ENCODE assay signal across 34 cellular contexts in genomic region chr1:237690656-237691055, GRCh38.
DNase-seq lines count a peak whose midpoint lies in the region; ATAC-seq, FAIRE-seq and TF ChIP-seq lines count a peak whose summit lies in the region.
"Had no signal": no experiment of that assay in that cellular context is flagged by ENCODE, and none has a peak within 500 bp of the region (broad histone marks: within the 10 kb centered on the region; RNA-seq: fewer than 3 reads in every experiment).

No MANE protein-coding gene starts in this region.

- TF ChIP-seq POLR2A in suprapubic skin (IDR thresholded peaks at IDR 0.05), result no peak

- 96% methylated on average over 2 of the region's 2 CpGs for WGBS in suprapubic skin

- H3K4me1 ChIP-seq in left ventricle myocardium inferior (peaks cover 88% of the 10 kb centered on the region), mucosa of descending colon (ENCODE audit: low read depth) (no peaks in the 10 kb centered on the region), suprapubic skin (no peaks in the 10 kb centered on the region)
- H3K4me1 ChIP-seq: A549; BLaER1; BLaER1 treated with 17β-estradiol and CSF1 and Interleukin-3, amounts not matched to agents 10 nM and 100 nM had no signal

- ATAC-seq in left colon (peak; percentile 70), mucosa of descending colon (peak; percentile 69)
- ATAC-seq: A549; CD8-positive, alpha-beta T cell had no signal

- no peak overlapping the region for H3K4me3 ChIP-seq in left ventricle myocardium inferior
- H3K4me3 ChIP-seq in mucosa of descending colon, result no peak overlapping the region
- no peak overlapping the region for H3K4me3 ChIP-seq in suprapubic skin
- H3K4me3 ChIP-seq: A549; BLaER1; BLaER1 treated with 17β-estradiol and CSF1 and Interleukin-3, amounts not matched to agents 10 nM and 100 nM had no signal

- no peak for TF ChIP-seq CTCF in left ventricle myocardium inferior (IDR thresholded peaks at IDR 0.05; ENCODE audit: borderline replicate concordance)
- no peak for TF ChIP-seq CTCF in D721Med (IDR thresholded peaks at IDR 0.05; ENCODE audit: insufficient read depth, missing control alignments)
- TF ChIP-seq CTCF in mucosa of descending colon (IDR thresholded peaks at IDR 0.05), result no peak
- TF ChIP-seq CTCF in suprapubic skin (IDR thresholded peaks at IDR 0.05), result no peak

- no peaks in the 10 kb centered on the region for H3K27me3 ChIP-seq in left ventricle myocardium inferior (ENCODE audit: low read depth)
- no peaks in the 10 kb centered on the region for H3K27me3 ChIP-seq in suprapubic skin
- H3K27me3 ChIP-seq: BE2C; BLaER1; BLaER1 treated with 17β-estradiol and CSF1 and Interleukin-3, amounts not matched to agents 10 nM and 100 nM had no signal

- no peak for DNase-seq in left ventricle myocardium inferior
- DNase-seq in cardiac septum (ENCODE audit: low spot score), result no peak
- no peak for DNase-seq in D721Med (ENCODE audit: insufficient read length, low spot score)
- DNase-seq in left colon, result no peak
- no peak for DNase-seq in mucosa of descending colon
- DNase-seq in suprapubic skin (ENCODE audit: low spot score in 2 of 2), result no peak
- no peak for DNase-seq in activated CD4-positive, alpha-beta T cell treated with anti-CD3 and anti-CD28 coated beads for 4 hours
- DNase-seq in NCI-H1436 treated with DMSO at 0.1 percent for 48 hours (lab: John Stamatoyannopoulos, UW), result no peak
- DNase-seq: 8988T; ACHN; AML-193; BE2C; C1 segment of cervical spinal cord; Caco-2; Calu3; CD4-positive, alpha-beta memory T cell; CD4-positive, alpha-beta T cell; CD4-positive, CD25-positive, alpha-beta regulatory T cell; CD8-positive, alpha-beta memory T cell; CD8-positive, alpha-beta T cell; COR-L47; DMS 273 treated with DMSO at 0.1 percent for 48 hours; DMS153; DMS53; DMS79; DMS79 treated with DMSO at 0.1 percent for 48 hours; DND-41; EL had no signal

- peak; percentile 32 for FAIRE-seq in D721Med (lab: Jason Lieb, UNC)
- FAIRE-seq: A204.1, A549 had no signal

- TF ChIP-seq EP300 in suprapubic skin (IDR thresholded peaks at IDR 0.05), result no peak

- intact Hi-C loops in left ventricle myocardium inferior (cut with micrococcal nuclease), result no loop called here
- intact Hi-C loops in cardiac septum (cut with DNase I), result no loop called here
- intact Hi-C loops in left colon (cut with DNase I, micrococcal nuclease), result no loop called here
- intact Hi-C loops in mucosa of descending colon (cut with DNase I, micrococcal nuclease), result no loop called here

- H3K9me3 ChIP-seq in left ventricle myocardium inferior (replicated peaks) (no peaks in the 10 kb centered on the region), mucosa of descending colon (no peaks in the 10 kb centered on the region), suprapubic skin (no peaks in the 10 kb centered on the region)
- H3K9me3 ChIP-seq: A549; BE2C; BLaER1; BLaER1 treated with 17β-estradiol and CSF1 and Interleukin-3, amounts not matched to agents 10 nM and 100 nM; Caco-2 had no signal

- no peaks in the 10 kb centered on the region for H3K36me3 ChIP-seq in left ventricle myocardium inferior
- H3K36me3 ChIP-seq in mucosa of descending colon (ENCODE audit: low read depth), result no peaks in the 10 kb centered on the region
- H3K36me3 ChIP-seq in suprapubic skin, result no peaks in the 10 kb centered on the region
- H3K36me3 ChIP-seq: BE2C; BLaER1; BLaER1 treated with 17β-estradiol and CSF1 and Interleukin-3, amounts not matched to agents 10 nM and 100 nM had no signal

- H3K27ac ChIP-seq in left ventricle myocardium inferior (replicated peaks) (peak overlapping the region; percentile 3), suprapubic skin (no peak overlapping the region)
- H3K27ac ChIP-seq: 22Rv1; A549; BLaER1; BLaER1 treated with 17β-estradiol and CSF1 and Interleukin-3, amounts not matched to agents 10 nM and 100 nM; C4-2B had no signal
